Comparison of ENCODE assay signal across 17 cellular contexts in the genomic region with DNA sequence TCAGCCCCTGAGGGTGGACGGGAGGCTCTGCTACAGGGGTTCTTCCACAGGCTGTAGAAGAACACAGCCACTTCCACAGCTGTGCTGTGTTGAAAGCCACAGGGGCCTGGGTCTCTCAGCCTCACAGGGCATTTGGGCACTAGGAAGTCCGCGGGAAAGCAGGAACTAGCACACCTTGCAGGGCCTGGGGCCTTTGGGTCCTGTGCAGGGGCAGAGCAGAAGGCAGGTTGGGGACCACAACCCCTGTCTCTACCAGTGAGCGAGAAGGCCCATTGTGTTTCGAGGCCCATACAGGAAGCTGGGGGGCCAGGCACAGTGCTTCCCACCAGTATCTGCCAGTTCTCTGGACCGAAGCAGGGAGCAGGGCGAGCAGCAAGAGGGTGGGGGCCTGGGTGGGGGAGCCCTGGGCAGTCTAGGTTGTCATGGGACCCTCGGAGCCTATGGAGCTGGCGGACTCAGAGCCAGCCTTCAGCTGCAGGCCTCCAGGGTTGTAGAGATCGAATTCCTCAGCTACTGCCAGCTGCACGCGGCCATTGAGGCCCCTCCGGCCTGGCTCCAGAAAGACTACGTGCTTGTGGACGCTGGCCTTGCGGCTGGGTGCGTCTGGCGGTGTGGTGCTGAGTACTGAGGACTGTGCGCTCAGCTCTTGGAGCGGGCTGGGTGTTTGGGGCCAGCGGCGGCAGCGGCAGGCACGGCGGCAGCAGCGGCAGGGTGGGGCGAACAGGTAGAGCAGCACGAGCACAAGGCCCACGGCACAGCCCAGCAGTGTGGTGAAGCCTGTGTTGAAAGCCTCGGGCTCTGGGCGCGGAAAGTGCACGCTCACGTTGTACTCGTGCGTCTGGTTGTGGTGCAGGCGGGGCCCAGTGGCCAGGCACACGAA. TPM values are rescaled to one million over a fixed set of nuclear protein-coding genes. Genes with fewer than 3 reads are reported as not detected.
DNase-seq lines count a peak whose midpoint lies in the region; ATAC-seq and TF ChIP-seq lines count a peak whose summit lies in the region.
"Had no signal": no experiment of that assay in that cellular context is flagged by ENCODE, and none has a peak within 500 bp of the region (broad histone marks: within the 10 kb centered on the region; RNA-seq: fewer than 3 reads in every experiment).

No MANE protein-coding gene starts in this region.

- TF ChIP-seq CTCF in glutamatergic neuron (IDR thresholded peaks at IDR 0.05; ENCODE audit: partially characterized antibody, unreplicated experiment) (no peak), mammary epithelial cell (conservative IDR thresholded peaks at IDR 0.05 in 1 of 2, IDR thresholded peaks at IDR 0.05 in 1 of 2; ENCODE audit: extremely low read depth in 1 of 2, insufficient read depth in 1 of 2, low read depth in 1 of 2, low read length in 2 of 2) (no peak)

- DNase-seq in activated CD4-positive, CD25-positive, alpha-beta regulatory T cell treated with anti-CD3 and anti-CD28 coated beads, Interleukin-2, amount 50 U/mL, for 72 hours = peak; percentile 24
- DNase-seq in glutamatergic neuron (no peak), posterior vena cava (ENCODE audit: low spot score) (peak; percentile 82), mammary epithelial cell (no peak)
- DNase-seq in activated naive CD8-positive, alpha-beta T cell treated with anti-CD3 and anti-CD28 coated beads, Interleukin-2, amount 50 U/mL, for 24 hours = no peak
- DNase-seq: activated naive CD4-positive, alpha-beta T cell; DMS153; GOT3; NCI-H226; occipital lobe; stimulated activated CD4-positive, alpha-beta T cell treated with anti-CD3 and anti-CD28 coated beads, Interleukin-12 subunit alpha, Interleukin-12 subunit beta, amount 100 ng/mL, for 4 hours had no signal

- H3K36me3 ChIP-seq in mammary epithelial cell (ENCODE audit: insufficient read depth, low read length) = no peaks in the 10 kb centered on the region
- H3K36me3 ChIP-seq: breast epithelium had no signal

- no TSS peak for BruUV-seq in mammary epithelial cell (replicated peaks; lab: Mats Ljungman, UMichigan)

- H3K9me3 Mint-ChIP-seq in IgD-negative memory B cell (no peaks in the 10 kb centered on the region), glutamatergic neuron (ENCODE audit: unreplicated experiment) (peaks cover 15% of the 10 kb centered on the region)
- H3K9me3 Mint-ChIP-seq in activated naive CD8-positive, alpha-beta T cell treated with anti-CD3 and anti-CD28 coated beads, Interleukin-2, amount 50 U/mL, for 24 hours = no peaks in the 10 kb centered on the region

- intact Hi-C loops in posterior vena cava (cut with DNase I) = no loop called here
- intact Hi-C loops in mammary epithelial cell (cut with micrococcal nuclease) = no loop called here

- WGBS in mammary epithelial cell (ENCODE audit: low coverage, missing lambda C conversion rate) = 83% methylated on average over 5 of the region's 38 CpGs

- no peaks in the 10 kb centered on the region for H3K36me3 Mint-ChIP-seq in IgD-negative memory B cell
- H3K36me3 Mint-ChIP-seq in glutamatergic neuron (ENCODE audit: unreplicated experiment) = no peaks in the 10 kb centered on the region
- H3K36me3 Mint-ChIP-seq in activated naive CD8-positive, alpha-beta T cell treated with anti-CD3 and anti-CD28 coated beads, Interleukin-2, amount 50 U/mL, for 24 hours (ENCODE audit: low read depth) = peaks cover 7% of the 10 kb centered on the region

- no peak overlapping the region for H3K4me2 ChIP-seq in mammary epithelial cell (ENCODE audit: insufficient read depth, low read depth, low read length)

- H2AFZ ChIP-seq in mammary epithelial cell (ENCODE audit: low read depth, low read length) = no peak overlapping the region

- in situ Hi-C loops in mammary epithelial cell (cut with MboI; ENCODE audit: low sequenced_read_pairs in 2 of 2) = no loop called here

- H3K27me3 Mint-ChIP-seq in IgD-negative memory B cell = no peaks in the 10 kb centered on the region
- H3K27me3 Mint-ChIP-seq in glutamatergic neuron (ENCODE audit: unreplicated experiment) = peaks cover 20% of the 10 kb centered on the region
- no peaks in the 10 kb centered on the region for H3K27me3 Mint-ChIP-seq in activated naive CD8-positive, alpha-beta T cell treated with anti-CD3 and anti-CD28 coated beads, Interleukin-2, amount 50 U/mL, for 24 hours

- H3K9me3 ChIP-seq in mammary epithelial cell (replicated peaks; ENCODE audit: insufficient read depth, low read length) = no peaks in the 10 kb centered on the region
- H3K9me3 ChIP-seq: breast epithelium, tibial artery had no signal

- peaks cover 21% of the 10 kb centered on the region for H3K4me1 ChIP-seq in mammary epithelial cell (ENCODE audit: insufficient read depth, low read length)

- dilution Hi-C loops in mammary epithelial cell (cut with HindIII; ENCODE audit: low sequenced_read_pairs) = loop anchor here (5.0 kb wide), 2 partner anchors 40 to 140 kb away; partner anchors contain the start of gene TRAIP

- H3K27me3 ChIP-seq in mammary epithelial cell (ENCODE audit: insufficient read depth, low read length) = no peaks in the 10 kb centered on the region
- H3K27me3 ChIP-seq: breast epithelium, tibial artery had no signal

- CTCF ChIA-PET in mammary epithelial cell (lab: Charles Lee; ENCODE audit: low non-redundant PET) = interaction anchor here (0.5 kb wide), 1 partner anchor 178 kb away, joined by 4 read pairs; no protein-coding TSS in a partner anchor

- H3K9ac ChIP-seq in mammary epithelial cell (ENCODE audit: insufficient read depth, low read length) = no peak overlapping the region

- peaks cover 2% of the 10 kb centered on the region for H4K20me1 ChIP-seq in mammary epithelial cell (ENCODE audit: insufficient read depth, low read length)

- ATAC-seq in activated CD4-positive, CD25-positive, alpha-beta regulatory T cell treated with anti-CD3 and anti-CD28 coated beads, Interleukin-2, amount 50 U/mL, for 24 hours = no peak
- ATAC-seq in GM18861 (IDR thresholded peaks at IDR 0.05; ENCODE audit: unreplicated experiment) = no peak
- ATAC-seq in activated naive CD8-positive, alpha-beta T cell treated with anti-CD3 and anti-CD28 coated beads, Interleukin-2, amount 50 U/mL, for 24 hours = no peak

- H3K4me3 Mint-ChIP-seq in IgD-negative memory B cell (peak overlapping the region in 3 of 4 donors; percentile 60 to 83 (median 78)), glutamatergic neuron (ENCODE audit: unreplicated experiment) (peak overlapping the region; percentile 87)
- no peak overlapping the region for H3K4me3 Mint-ChIP-seq in activated naive CD8-positive, alpha-beta T cell treated with anti-CD3 and anti-CD28 coated beads, Interleukin-2, amount 50 U/mL, for 24 hours

- peaks cover 14% of the 10 kb centered on the region for H3K79me2 ChIP-seq in mammary epithelial cell (ENCODE audit: insufficient read depth, low read length)

- H3K4me3 ChIP-seq in mammary epithelial cell (replicated peaks in 1 of 3; ENCODE audit: insufficient read depth in 1 of 3, low read depth in 2 of 3, low read length in 3 of 3) = no peak overlapping the region

- no peak overlapping the region for H3K27ac ChIP-seq in mammary epithelial cell (ENCODE audit: insufficient read depth, low read depth, low read length)
- H3K27ac ChIP-seq: breast epithelium, tibial artery had no signal

- H3K4me1 Mint-ChIP-seq in IgD-negative memory B cell (peaks cover 9 to 12% (median 12%) of the 10 kb centered on the region in 3 donors), glutamatergic neuron (ENCODE audit: low read depth, unreplicated experiment) (peaks cover 9% of the 10 kb centered on the region)
- peaks cover 27% of the 10 kb centered on the region for H3K4me1 Mint-ChIP-seq in activated naive CD8-positive, alpha-beta T cell treated with anti-CD3 and anti-CD28 coated beads, Interleukin-2, amount 50 U/mL, for 24 hours

- peak overlapping the region in 1 of 3 donors; percentile 94 for H3K27ac Mint-ChIP-seq in IgD-negative memory B cell
- H3K27ac Mint-ChIP-seq in glutamatergic neuron (ENCODE audit: unreplicated experiment) = peak overlapping the region; percentile 22
- no peak overlapping the region for H3K27ac Mint-ChIP-seq in activated naive CD8-positive, alpha-beta T cell treated with anti-CD3 and anti-CD28 coated beads, Interleukin-2, amount 50 U/mL, for 24 hours

RNA-seq across cellular contexts. Expression of gene AMIGO3, which starts 1.7 kb away (rescaled TPM):
- polyA plus RNA-seq in IgD-negative memory B cell = 1.5 TPM
- total RNA-seq in glutamatergic neuron (ENCODE audit: unreplicated experiment) = 1.4 TPM
- total RNA-seq in posterior vena cava = not detected
- total RNA-seq in mammary epithelial cell = under 1 TPM in 1 of 2 donors, not detected in 1; 0.50 TPM
- not detected for polyA plus RNA-seq in mammary epithelial cell
- 2.1 TPM for polyA minus RNA-seq in mammary epithelial cell
- total RNA-seq: MCF 10A had no signal

RNA-seq across cellular contexts. Expression of gene GMPPB, which starts 6.0 kb away (rescaled TPM):
- polyA plus RNA-seq in IgD-negative memory B cell (27.5 TPM), mammary epithelial cell (40.7 TPM)
- total RNA-seq in glutamatergic neuron (ENCODE audit: unreplicated experiment) (21.2 TPM), posterior vena cava (10 to 100 TPM; 28.8 to 29.6 TPM), mammary epithelial cell (10 to 100 TPM; 19.2 to 38.4 TPM)
- polyA minus RNA-seq in mammary epithelial cell = 48.7 TPM

RNA-seq across cellular contexts. Expression of gene RNF123, which starts 28.4 kb away (rescaled TPM):
- polyA plus RNA-seq in IgD-negative memory B cell (19.7 TPM), mammary epithelial cell (34.0 TPM)
- total RNA-seq in glutamatergic neuron (ENCODE audit: unreplicated experiment) (56.6 TPM), posterior vena cava (10 to 100 TPM; 28.3 to 29.5 TPM), mammary epithelial cell (10 to 100 TPM; 27.7 to 41.5 TPM)
- polyA minus RNA-seq in mammary epithelial cell = 54.0 TPM

RNA-seq across cellular contexts. Expression of gene MST1, which starts 28.5 kb away (rescaled TPM):
- 1.3 TPM for polyA plus RNA-seq in IgD-negative memory B cell
- total RNA-seq in glutamatergic neuron (ENCODE audit: unreplicated experiment) = 23.4 TPM
- total RNA-seq in posterior vena cava = 1 to 10 TPM; 3.0 to 9.1 TPM
- total RNA-seq in mammary epithelial cell = 10 to 100 TPM in 1 of 2 donors, 1 to 10 TPM in 1; 8.3 to 13.6 TPM
- polyA plus RNA-seq in mammary epithelial cell = 5.5 TPM
- not detected for polyA minus RNA-seq in mammary epithelial cell

RNA-seq across cellular contexts. Expression of gene APEH, which starts 43.6 kb away (rescaled TPM):
- 84.5 TPM for polyA plus RNA-seq in IgD-negative memory B cell
- total RNA-seq in glutamatergic neuron (ENCODE audit: unreplicated experiment) = 119 TPM
- total RNA-seq in posterior vena cava = 10 to 100 TPM; 51.8 to 52.5 TPM
- total RNA-seq in mammary epithelial cell = 100 to 1,000 TPM; 130 to 183 TPM
- 188 TPM for polyA plus RNA-seq in mammary epithelial cell
- polyA minus RNA-seq in mammary epithelial cell = 270 TPM

Comparison
In these comparisons a context has a peak if more than half of its experiments do, and no peak if none do; other contexts are left out.
1. DNase-seq: peak in activated CD4-positive, CD25-positive, alpha-beta regulatory T cell treated with anti-CD3 and anti-CD28 coated beads, Interleukin-2, amount 50 U/mL, for 72 hours (single experiment) and posterior vena cava (single experiment); none in glutamatergic neuron (single experiment), mammary epithelial cell (single experiment) and activated naive CD8-positive, alpha-beta T cell treated with anti-CD3 and anti-CD28 coated beads, Interleukin-2, amount 50 U/mL, for 24 hours (single experiment).